In genomic region chr15:85690546-85691226, GRCh38 we compare ENCODE assay signal across 1 cellular context.
TF ChIP-seq lines count a peak whose summit lies in the region.

No MANE protein-coding gene starts in this region.

TF ChIP-seq in GM23338, 12 proteins besides CTCF, POLR2A, EP300 and RAD21 (continued from another document):
- no peak for TF ChIP-seq REST (IDR thresholded peaks at IDR 0.05; ENCODE audit: unreplicated experiment)
- TF ChIP-seq STAT1 (IDR thresholded peaks at IDR 0.05; ENCODE audit: unreplicated experiment) = no peak
- TF ChIP-seq NANOG (IDR thresholded peaks at IDR 0.05; ENCODE audit: borderline replicate concordance) = no peak
- TF ChIP-seq ZNF331 (CRISPR knock-in tag; IDR thresholded peaks at IDR 0.05; ENCODE audit: low read depth) = no peak
- no peak for TF ChIP-seq EZH2 (IDR thresholded peaks at IDR 0.05; ENCODE audit: low read depth, unreplicated experiment)
- no peak for TF ChIP-seq JUNB (IDR thresholded peaks at IDR 0.05; ENCODE audit: unreplicated experiment)
